ENCODE assay signal across 20 cellular contexts in the genomic region with DNA sequence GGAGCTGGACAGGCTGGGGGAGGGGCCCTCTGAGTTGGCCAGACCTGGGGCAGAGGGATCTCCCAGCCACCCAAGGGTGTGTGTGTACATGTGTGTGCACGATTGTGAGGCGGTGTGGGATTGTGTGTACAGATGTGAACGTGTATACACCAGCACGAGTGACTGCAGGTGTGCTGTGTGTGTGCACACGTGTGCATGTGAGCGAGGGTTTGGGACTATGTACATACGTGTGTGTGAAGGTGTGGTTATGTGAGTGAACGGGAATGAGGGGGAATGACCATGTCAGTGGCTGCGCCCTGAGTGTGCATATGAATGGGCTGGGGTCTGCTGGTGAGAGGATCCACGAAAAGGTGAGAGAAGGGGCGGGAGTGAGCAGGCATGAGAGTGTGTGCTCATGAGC. TPM values are rescaled to one million over a fixed set of nuclear protein-coding genes. Genes with fewer than 3 reads are reported as not detected.
A peak's percentile ranks its signal among the peaks of the same experiment; 100 is the strongest.
DNase-seq lines count a peak whose midpoint lies in the region; ATAC-seq, FAIRE-seq and TF ChIP-seq lines count a peak whose summit lies in the region.
"Had no signal": no experiment of that assay in that cellular context is flagged by ENCODE, and none has a peak within 500 bp of the region (broad histone marks: within the 10 kb centered on the region; RNA-seq: fewer than 3 reads in every experiment).

No MANE protein-coding gene starts in this region.

- H4K8ac ChIP-seq in trophoblast cell (ENCODE audit: low read depth, low read length) = no peak overlapping the region

- no peak for FAIRE-seq in HepG2 (lab: Jason Lieb, UNC)

- H2BK5ac ChIP-seq in trophoblast cell (ENCODE audit: low read depth, low read length, poor library complexity) = no peak overlapping the region

- no peak overlapping the region for H3K4me3 Mint-ChIP-seq in neural crest cell
- H3K4me3 Mint-ChIP-seq in natural killer cell = no peak overlapping the region
- no peak overlapping the region for H3K4me3 Mint-ChIP-seq in activated T-cell treated with anti-CD3 and anti-CD28 coated beads, Interleukin-2, amount 50 U/mL, for 4 hours
- no peak overlapping the region for H3K4me3 Mint-ChIP-seq in activated CD4-positive, alpha-beta memory T cell treated with anti-CD3 and anti-CD28 coated beads for 36 hours
- H3K4me3 Mint-ChIP-seq: CD4-positive, alpha-beta memory T cell had no signal

- H3K4me2 ChIP-seq in HepG2 (ENCODE audit: low read depth, low read length) = no peak overlapping the region
- H3K4me2 ChIP-seq in trophoblast cell (ENCODE audit: low read length) = no peak overlapping the region
- H3K4me2 ChIP-seq: BLaER1 had no signal

- no peaks in the 10 kb centered on the region for H3K36me3 ChIP-seq in HepG2 (replicated peaks in 1 of 2; ENCODE audit: control insufficient read depth in 1 of 2, insufficient read depth in 2 of 2, low read length in 2 of 2)
- no peaks in the 10 kb centered on the region for H3K36me3 ChIP-seq in right lobe of liver
- no peaks in the 10 kb centered on the region for H3K36me3 ChIP-seq in trophoblast cell (ENCODE audit: control insufficient read depth in 1 of 2, insufficient read depth in 2 of 2, low read length in 2 of 2)
- H3K36me3 ChIP-seq: BLaER1, HAP-1 had no signal

- H3K27me3 Mint-ChIP-seq in neural crest cell (ENCODE audit: low read depth) (peaks cover 8% of the 10 kb centered on the region), natural killer cell (ENCODE audit: low read depth in 2 of 2) (peaks cover 0 to 8% of the 10 kb centered on the region in 2 donors)
- H3K27me3 Mint-ChIP-seq in activated T-cell treated with anti-CD3 and anti-CD28 coated beads, Interleukin-2, amount 50 U/mL, for 4 hours (ENCODE audit: low read depth) = no peaks in the 10 kb centered on the region
- peaks cover 2% of the 10 kb centered on the region for H3K27me3 Mint-ChIP-seq in activated CD4-positive, alpha-beta memory T cell treated with anti-CD3 and anti-CD28 coated beads for 36 hours

- no peak overlapping the region for H4K91ac ChIP-seq in trophoblast cell (ENCODE audit: low read depth, low read length)

- no peaks in the 10 kb centered on the region for H4K20me1 ChIP-seq in HepG2 (ENCODE audit: insufficient read depth, low read length)
- H4K20me1 ChIP-seq: BLaER1 had no signal

- no peak overlapping the region for H2AFZ ChIP-seq in HepG2 (ENCODE audit: low read length)
- H2AFZ ChIP-seq in trophoblast cell (ENCODE audit: insufficient read depth, low read length, poor library complexity) = no peak overlapping the region

- no peak overlapping the region for H4K12ac ChIP-seq in trophoblast cell (ENCODE audit: low read depth, low read length)

- no peak overlapping the region for H3K4ac ChIP-seq in trophoblast cell (ENCODE audit: low read depth, low read length)

- in situ Hi-C loops in HepG2 (cut with HindIII; ENCODE audit: extremely low pct_ligation_motif_present, low pct_unique_long_range_greater_than_20kb) = no loop called here

- H2AK5ac ChIP-seq in trophoblast cell (ENCODE audit: low read length) = peak overlapping the region; percentile 13

- no peak overlapping the region for H3K18ac ChIP-seq in trophoblast cell (ENCODE audit: low read length)

- H3K4me1 ChIP-seq in HepG2 (ENCODE audit: insufficient read depth, low read length) = peaks cover 12% of the 10 kb centered on the region
- no peaks in the 10 kb centered on the region for H3K4me1 ChIP-seq in right lobe of liver
- H3K4me1 ChIP-seq in trophoblast cell (ENCODE audit: control insufficient read depth in 1 of 2, insufficient read depth in 2 of 2, low read length in 2 of 2) = peaks cover 26 to 29% of the 10 kb centered on the region in 2 experiments
- H3K4me1 ChIP-seq: HAP-1 had no signal

- H3K9me3 ChIP-seq in HepG2 (ENCODE audit: low read length) = no peaks in the 10 kb centered on the region
- no peaks in the 10 kb centered on the region for H3K9me3 ChIP-seq in right lobe of liver
- no peaks in the 10 kb centered on the region for H3K9me3 ChIP-seq in trophoblast cell (ENCODE audit: insufficient read depth, low read depth, low read length)
- H3K9me3 ChIP-seq: BLaER1, HAP-1 had no signal

- no peak overlapping the region for H2BK12ac ChIP-seq in trophoblast cell (ENCODE audit: low read length)

- H3K4me1 Mint-ChIP-seq in neural crest cell (peaks cover 14% of the 10 kb centered on the region), natural killer cell (no peaks in the 10 kb centered on the region)
- H3K4me1 Mint-ChIP-seq in activated T-cell treated with anti-CD3 and anti-CD28 coated beads, Interleukin-2, amount 50 U/mL, for 4 hours (ENCODE audit: low read depth) = peaks cover 16% of the 10 kb centered on the region
- peaks cover 14% of the 10 kb centered on the region for H3K4me1 Mint-ChIP-seq in activated CD4-positive, alpha-beta memory T cell treated with anti-CD3 and anti-CD28 coated beads for 36 hours (ENCODE audit: low read depth)

- no peak overlapping the region for H3K14ac ChIP-seq in trophoblast cell (ENCODE audit: low read length)

- DNase-seq in HepG2 (ENCODE audit: low spot score) (no peak), right lobe of liver (no peak), neural crest cell (ENCODE audit: low read depth, low spot score) (no peak), trophoblast cell (no peak), natural killer cell (no peak)
- DNase-seq in activated T-cell treated with anti-CD3 and anti-CD28 coated beads, Interleukin-2, amount 50 U/mL, for 4 hours = no peak
- no peak for DNase-seq in activated CD4-positive, alpha-beta memory T cell treated with anti-CD3 and anti-CD28 coated beads for 36 hours
- DNase-seq: Calu3; CD4-positive, alpha-beta memory T cell; DMS79 treated with DMSO at 0.1 percent for 48 hours; GF-D8 had no signal

- peaks cover 5 to 40% of the 10 kb centered on the region in 2 experiments; a peak in 4 of 5 replicates for H3K27me3 ChIP-seq in HepG2 (ENCODE audit: control insufficient read depth in 1 of 2, insufficient read depth in 2 of 2, low read length in 2 of 2)
- no peaks in the 10 kb centered on the region for H3K27me3 ChIP-seq in right lobe of liver
- no peaks in the 10 kb centered on the region for H3K27me3 ChIP-seq in trophoblast cell (ENCODE audit: insufficient read depth, low read length)
- H3K27me3 ChIP-seq: BLaER1 had no signal

- H3K27ac ChIP-seq in HepG2 (ENCODE audit: extremely low read length, insufficient read depth, low read length) (no peak overlapping the region), right lobe of liver (no peak overlapping the region), trophoblast cell (ENCODE audit: low read depth, low read length) (no peak overlapping the region)
- H3K27ac ChIP-seq: 22Rv1, BLaER1, HL-60 had no signal

- BruUV-seq in HepG2 (replicated peaks; lab: Mats Ljungman, UMichigan) = no TSS peak

- H3K79me2 ChIP-seq in HepG2 (ENCODE audit: insufficient read depth, low read length) (no peaks in the 10 kb centered on the region), trophoblast cell (ENCODE audit: control insufficient read depth, insufficient read depth, low read length, poor library complexity) (peaks cover 6% of the 10 kb centered on the region)

- POLR2A ChIA-PET in HepG2 (lab: Yijun Ruan, JAX) = no interaction called here
- POLR2A ChIA-PET in activated CD4-positive, alpha-beta memory T cell treated with anti-CD3 and anti-CD28 coated beads for 36 hours (lab: Charles Lee) = no interaction called here

- no peak for TF ChIP-seq EP300 in HepG2 (IDR thresholded peaks at IDR 0.05; ENCODE audit: low read depth in 2 of 2, low read length in 2 of 2)
- no peak for TF ChIP-seq EP300 in HepG2 (CRISPR knock-in tag; IDR thresholded peaks at IDR 0.05; ENCODE audit: borderline replicate concordance)

- no peaks in the 10 kb centered on the region for H3K9me3 Mint-ChIP-seq in neural crest cell
- H3K9me3 Mint-ChIP-seq in natural killer cell = no peaks in the 10 kb centered on the region
- H3K9me3 Mint-ChIP-seq in activated T-cell treated with anti-CD3 and anti-CD28 coated beads, Interleukin-2, amount 50 U/mL, for 4 hours = no peaks in the 10 kb centered on the region
- H3K9me3 Mint-ChIP-seq in activated CD4-positive, alpha-beta memory T cell treated with anti-CD3 and anti-CD28 coated beads for 36 hours = no peaks in the 10 kb centered on the region
- H3K9me3 Mint-ChIP-seq: CD4-positive, alpha-beta memory T cell had no signal

- H3K9ac ChIP-seq in HepG2 (ENCODE audit: insufficient read depth, low read depth, low read length) (no peak overlapping the region), trophoblast cell (ENCODE audit: low read length) (no peak overlapping the region)
- H3K9ac ChIP-seq: BLaER1 had no signal

- TF ChIP-seq POLR2A in HepG2 (IDR thresholded peaks at IDR 0.05; ENCODE audit: insufficient read depth in 1 of 2, low read depth in 2 of 2, low read length in 2 of 2) (no peak), right lobe of liver (IDR thresholded peaks at IDR 0.05) (no peak)

- intact Hi-C loops in HepG2 (cut with micrococcal nuclease; ENCODE audit: unreplicated experiment) = no loop called here
- intact Hi-C loops in right lobe of liver (cut with DNase I) = no loop called here
- intact Hi-C loops in natural killer cell (cut with micrococcal nuclease) = no loop called here
- intact Hi-C loops in activated CD4-positive, alpha-beta memory T cell treated with anti-CD3 and anti-CD28 coated beads for 36 hours (cut with micrococcal nuclease) = no loop called here

- CTCF ChIA-PET in HepG2 (lab: Yijun Ruan, JAX; ENCODE audit: low intra/inter-chr PET ratio, low total read pairs) = no interaction called here
- CTCF ChIA-PET in activated CD4-positive, alpha-beta memory T cell treated with anti-CD3 and anti-CD28 coated beads for 36 hours (lab: Charles Lee) = interaction anchor here (2.0 kb wide), 1 partner anchor 10 kb away, joined by 5 read pairs; no protein-coding TSS in a partner anchor

- no peak for TF ChIP-seq CTCF in HepG2 (CRISPR knock-in tag; IDR thresholded peaks at IDR 0.05)
- no peak for TF ChIP-seq CTCF in right lobe of liver (IDR thresholded peaks at IDR 0.05)
- no peak for TF ChIP-seq CTCF in neural crest cell (conservative IDR thresholded peaks at IDR 0.05)
- TF ChIP-seq CTCF in natural killer cell (IDR thresholded peaks at IDR 0.05) = no peak

- H3K27ac Mint-ChIP-seq in neural crest cell (ENCODE audit: unreplicated experiment) = peak overlapping the region; percentile 20
- H3K27ac Mint-ChIP-seq in natural killer cell = no peak overlapping the region
- no peak overlapping the region for H3K27ac Mint-ChIP-seq in activated CD4-positive, alpha-beta memory T cell treated with anti-CD3 and anti-CD28 coated beads for 36 hours

- WGBS in HepG2 (ENCODE audit: low lambda C conversion rate) = 15% methylated on average over 11 of the region's 11 CpGs
- 62% methylated on average over 7 of the region's 11 CpGs for WGBS in right lobe of liver (ENCODE audit: insufficient coverage, low coverage, low lambda C conversion rate, missing lambda C conversion rate)
- WGBS in trophoblast cell (ENCODE audit: extremely low coverage, insufficient coverage, insufficient read length) = 100% methylated on average over 1 of the region's 11 CpGs

- no peak for TF ChIP-seq RAD21 in HepG2 (CRISPR knock-in tag; IDR thresholded peaks at IDR 0.05)

- ATAC-seq in HepG2 (no peak), right lobe of liver (no peak), natural killer cell (no peak)
- no peak for ATAC-seq in activated T-cell treated with anti-CD3 and anti-CD28 coated beads, Interleukin-2, amount 50 U/mL, for 4 hours

- no peak overlapping the region for H3K23ac ChIP-seq in trophoblast cell (ENCODE audit: low read length)

- no peak overlapping the region for H2BK120ac ChIP-seq in trophoblast cell (ENCODE audit: insufficient read depth, low read length, poor library complexity)

- peaks cover 17% of the 10 kb centered on the region for H3K79me1 ChIP-seq in trophoblast cell (ENCODE audit: low read length)

- no peak overlapping the region for H3K4me3 ChIP-seq in HepG2 (replicated peaks in 1 of 3; ENCODE audit: insufficient read depth in 1 of 3, low read depth in 2 of 3, low read length in 3 of 3)
- no peak overlapping the region for H3K4me3 ChIP-seq in right lobe of liver
- no peak overlapping the region for H3K4me3 ChIP-seq in trophoblast cell (ENCODE audit: low read depth, low read length)
- H3K4me3 ChIP-seq: BLaER1, HAP-1 had no signal

- H3K36me3 Mint-ChIP-seq in neural crest cell (ENCODE audit: low read depth) (no peaks in the 10 kb centered on the region), natural killer cell (no peaks in the 10 kb centered on the region)
- no peaks in the 10 kb centered on the region for H3K36me3 Mint-ChIP-seq in activated T-cell treated with anti-CD3 and anti-CD28 coated beads, Interleukin-2, amount 50 U/mL, for 4 hours (ENCODE audit: insufficient read depth)
- no peaks in the 10 kb centered on the region for H3K36me3 Mint-ChIP-seq in activated CD4-positive, alpha-beta memory T cell treated with anti-CD3 and anti-CD28 coated beads for 36 hours
- H3K36me3 Mint-ChIP-seq: CD14-positive monocyte; CD4-positive, alpha-beta memory T cell had no signal

RNA-seq across cellular contexts. Expression of a gene that starts 22.4 kb away (rescaled TPM):
- not detected in 2 replicates for total RNA-seq in HepG2 (2016; rRNA removed; fragmentation: Illumina TruSeq; extraction: Trizol)
- not detected in 2 replicates for total RNA-seq in HepG2 (2016; cell fraction: cytosol; rRNA removed; fragmentation: Illumina TruSeq; extraction: Trizol; ENCODE audit: low read depth)
- total RNA-seq in HepG2 (2016; cell fraction: insoluble cytoplasmic fraction; rRNA removed; fragmentation: Illumina TruSeq; extraction: Trizol) = not detected in 2 replicates
- total RNA-seq in HepG2 (2016; cell fraction: membrane; rRNA removed; fragmentation: Illumina TruSeq; extraction: Trizol) = not detected in 2 replicates
- not detected in 2 replicates for total RNA-seq in HepG2 (2016; cell fraction: nucleus; rRNA removed; fragmentation: Illumina TruSeq; extraction: Trizol)
- not detected in 2 replicates for polyA plus RNA-seq in HepG2 (2011; rRNA removed)
- not detected in 2 replicates for polyA plus RNA-seq in HepG2 (2011; cell fraction: cytosol; rRNA removed)
- polyA plus RNA-seq in HepG2 (2011; cell fraction: nucleus; rRNA removed) = not detected in 2 replicates
- not detected in 2 replicates for polyA plus RNA-seq in HepG2 (2012)
- not detected in 2 replicates for polyA plus RNA-seq in HepG2 (2016; cell fraction: cytosol; fragmentation: Illumina TruSeq; extraction: Trizol; ENCODE audit: low read depth)
- not detected in 2 replicates for polyA plus RNA-seq in HepG2 (2016; cell fraction: insoluble cytoplasmic fraction; fragmentation: Illumina TruSeq; extraction: Trizol; ENCODE audit: low read depth)
- not detected in 2 replicates for polyA plus RNA-seq in HepG2 (2016; cell fraction: membrane; fragmentation: Illumina TruSeq; extraction: Trizol; ENCODE audit: low read depth)
- polyA plus RNA-seq in HepG2 (2016; cell fraction: nucleus; fragmentation: Illumina TruSeq; extraction: Trizol; ENCODE audit: insufficient read depth, low read depth) = not detected in 2 replicates
- not detected in 2 replicates for polyA minus RNA-seq in HepG2 (2011; rRNA and poly(A)+ RNA removed; ENCODE audit: low replicate concordance)
- not detected in 2 replicates for polyA minus RNA-seq in HepG2 (2011; cell fraction: cytosol; rRNA and poly(A)+ RNA removed)
- polyA minus RNA-seq in HepG2 (2011; cell fraction: nucleus; rRNA and poly(A)+ RNA removed) = not detected in 2 replicates
- not detected for total RNA-seq in right lobe of liver
- total RNA-seq in neural crest cell = not detected in 2 replicates
- polyA plus RNA-seq in trophoblast cell (2013) = 0.34 and 0.93 TPM in 2 replicates
- total RNA-seq in natural killer cell = not detected
- not detected for total RNA-seq in activated T-cell treated with anti-CD3 and anti-CD28 coated beads, Interleukin-2, amount 50 U/mL, for 4 hours
- not detected for total RNA-seq in activated CD4-positive, alpha-beta memory T cell treated with anti-CD3 and anti-CD28 coated beads for 36 hours
- total RNA-seq: A673; Calu3; CD4-positive, alpha-beta memory T cell; H4; HT1080 had no signal
- polyA plus RNA-seq: AG04450; CD14-positive monocyte; CD4-positive, alpha-beta memory T cell had no signal
